In the genomic region with DNA sequence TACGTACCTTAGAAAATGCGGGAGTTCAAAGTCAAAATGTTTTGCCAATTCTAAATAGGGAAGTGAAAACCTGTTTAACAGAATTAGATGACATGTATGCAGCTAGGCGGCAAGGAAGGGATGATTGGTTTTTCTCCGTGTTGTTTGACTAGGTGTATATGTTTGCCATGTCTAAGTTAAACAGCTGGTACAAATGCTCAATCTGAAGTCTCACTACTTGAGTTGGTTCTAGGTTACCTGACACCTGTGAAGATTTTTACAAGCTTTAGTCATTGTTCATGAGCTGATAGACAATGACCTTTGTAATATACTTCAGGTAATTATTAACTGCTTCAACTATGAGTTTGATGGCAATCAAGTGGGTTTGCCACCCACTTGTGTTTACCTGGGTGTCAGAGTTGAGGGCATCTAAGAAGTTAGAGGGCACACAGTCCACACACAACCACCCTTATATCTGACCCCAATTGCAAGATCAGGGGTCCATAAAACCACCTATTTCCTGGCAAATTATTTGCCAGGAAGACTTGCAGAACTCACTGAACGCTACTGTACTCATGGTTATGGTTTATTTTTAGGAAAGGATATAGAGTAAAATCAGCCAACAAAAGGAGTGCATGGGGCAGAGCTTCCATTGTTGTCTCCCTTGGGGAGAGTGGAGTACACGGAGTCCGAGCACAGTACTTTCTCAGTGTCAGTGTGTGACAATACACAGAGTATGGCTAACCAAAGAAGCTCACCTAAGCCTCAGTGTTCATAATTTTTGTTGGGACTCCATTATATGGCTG, we compare ENCODE assay signal across 14 cellular contexts.
DNase-seq lines count a peak whose midpoint lies in the region; ATAC-seq and TF ChIP-seq lines count a peak whose summit lies in the region.
"Had no signal": no experiment of that assay in that cellular context is flagged by ENCODE, and none has a peak within 500 bp of the region (broad histone marks: within the 10 kb centered on the region; RNA-seq: fewer than 3 reads in every experiment).

No MANE protein-coding gene starts in this region.

- H3K36me3 ChIP-seq in OCI-LY1 (ENCODE audit: insufficient read depth, low read length) (peaks cover 25% of the 10 kb centered on the region; the same call in 1 of the 2 replicates), muscle layer of duodenum (ENCODE audit: control insufficient read depth in 1 of 2, insufficient read depth in 2 of 2, low read length in 2 of 2) (no peaks in the 10 kb centered on the region)

- H3K4me2 ChIP-seq in OCI-LY1 (ENCODE audit: low read length): peak overlapping the region; percentile 5; the same call in 1 of the 2 replicates

- H4K20me1 ChIP-seq in OCI-LY1 (ENCODE audit: insufficient read depth, low read length): no peaks in the 10 kb centered on the region

- no peak for DNase-seq in osteocyte (ENCODE audit: extremely low spot score, unreplicated experiment)
- no peak for DNase-seq in DMS79 (lab: John Stamatoyannopoulos, UW)
- no peak for DNase-seq in cortex of kidney (lab: John Stamatoyannopoulos, UW)
- DNase-seq: central memory CD4-positive, alpha-beta T cell; DMS 273 treated with DMSO at 0.1 percent for 48 hours; NCI-H1105 treated with DMSO at 0.1 percent for 48 hours had no signal

- H3K27me3 Mint-ChIP-seq in osteocyte (ENCODE audit: unreplicated experiment): no peaks in the 10 kb centered on the region
- H3K27me3 Mint-ChIP-seq: activated T-helper 17 cell treated with anti-CD3 and anti-CD28 coated beads, Interleukin-2, amount 50 U/mL, for 72 hours had no signal

- no peaks in the 10 kb centered on the region for H3K9me2 ChIP-seq in OCI-LY1 (ENCODE audit: low read depth, low read length)

- no peaks in the 10 kb centered on the region for H3K27me3 ChIP-seq in OCI-LY1 (ENCODE audit: insufficient read depth, low read length)
- H3K27me3 ChIP-seq in muscle layer of duodenum (ENCODE audit: low read depth, low read length): no peaks in the 10 kb centered on the region
- H3K27me3 ChIP-seq: gastroesophageal sphincter had no signal

- ATAC-seq in GM18511 (IDR thresholded peaks at IDR 0.05; ENCODE audit: unreplicated experiment) (peak; percentile 86), HG02840 (IDR thresholded peaks at IDR 0.05; ENCODE audit: low FRiP score, unreplicated experiment) (peak; percentile 72), GM21526 (IDR thresholded peaks at IDR 0.05; ENCODE audit: low FRiP score, unreplicated experiment) (no peak)
- ATAC-seq: activated T-helper 17 cell treated with anti-CD3 and anti-CD28 coated beads, Interleukin-2, amount 50 U/mL, for 72 hours; gastroesophageal sphincter had no signal

- peak overlapping the region; percentile 66 for H3K27ac ChIP-seq in OCI-LY1 (ENCODE audit: low read depth, low read length, poor library complexity, severe bottlenecking)
- peak overlapping the region; percentile 59 for H3K27ac ChIP-seq in muscle layer of duodenum (ENCODE audit: low read length)
- H3K27ac ChIP-seq: gastroesophageal sphincter, skin epidermis had no signal

- no peak overlapping the region for H3K4me3 ChIP-seq in OCI-LY1 (ENCODE audit: low read depth, low read length, poor library complexity, severe bottlenecking)
- H3K4me3 ChIP-seq in muscle layer of duodenum (ENCODE audit: low read depth in 1 of 2, low read length in 2 of 2): no peak overlapping the region
- H3K4me3 ChIP-seq: gastroesophageal sphincter, skin epidermis had no signal

- TF ChIP-seq CTCF in OCI-LY1 (IDR thresholded peaks at IDR 0.05; ENCODE audit: low read length): no peak
- no peak for TF ChIP-seq CTCF in osteocyte (IDR thresholded peaks at IDR 0.05)

- no peaks in the 10 kb centered on the region for H3K4me1 Mint-ChIP-seq in osteocyte (ENCODE audit: unreplicated experiment)
- H3K4me1 Mint-ChIP-seq: activated T-helper 17 cell treated with anti-CD3 and anti-CD28 coated beads, Interleukin-2, amount 50 U/mL, for 72 hours had no signal

- H3K9me3 ChIP-seq in OCI-LY1 (ENCODE audit: low read length) (no peaks in the 10 kb centered on the region), muscle layer of duodenum (ENCODE audit: control insufficient read depth in 1 of 2, low read length in 2 of 2) (no peaks in the 10 kb centered on the region)
- H3K9me3 ChIP-seq: gastroesophageal sphincter had no signal

- peaks cover 30% of the 10 kb centered on the region for H3K4me1 ChIP-seq in OCI-LY1 (ENCODE audit: insufficient read depth, low read length, severe bottlenecking)
- no peaks in the 10 kb centered on the region for H3K4me1 ChIP-seq in muscle layer of duodenum (ENCODE audit: control insufficient read depth in 1 of 2, insufficient read depth in 2 of 2, low read length in 2 of 2)
- H3K4me1 ChIP-seq: gastroesophageal sphincter had no signal

- no peak overlapping the region for H3K4me3 Mint-ChIP-seq in osteocyte (ENCODE audit: unreplicated experiment)
- H3K4me3 Mint-ChIP-seq: activated T-helper 17 cell treated with anti-CD3 and anti-CD28 coated beads, Interleukin-2, amount 50 U/mL, for 72 hours had no signal

- H3K27ac Mint-ChIP-seq in osteocyte (ENCODE audit: unreplicated experiment): no peak overlapping the region
- H3K27ac Mint-ChIP-seq: activated T-helper 17 cell treated with anti-CD3 and anti-CD28 coated beads, Interleukin-2, amount 50 U/mL, for 72 hours had no signal

- no peaks in the 10 kb centered on the region for H3F3A ChIP-seq in OCI-LY1 (ENCODE audit: insufficient read depth, low read length)

- no peaks in the 10 kb centered on the region for H3K79me2 ChIP-seq in OCI-LY1 (ENCODE audit: insufficient read depth, low read length)

- H2AFZ ChIP-seq in OCI-LY1 (ENCODE audit: low read length): no peak overlapping the region

- no peak overlapping the region for H3K9ac ChIP-seq in OCI-LY1 (ENCODE audit: low read length)

- no peaks in the 10 kb centered on the region for H3K9me3 Mint-ChIP-seq in osteocyte (ENCODE audit: unreplicated experiment)
- H3K9me3 Mint-ChIP-seq: activated T-helper 17 cell treated with anti-CD3 and anti-CD28 coated beads, Interleukin-2, amount 50 U/mL, for 72 hours had no signal

- H3K36me3 Mint-ChIP-seq in osteocyte (ENCODE audit: unreplicated experiment): peaks cover 6% of the 10 kb centered on the region
